ENCODE assay signal across 8 cellular contexts in genomic region chr2:190804182-190804795, GRCh38.
A peak's percentile ranks its signal among the peaks of the same experiment; 100 is the strongest.
DNase-seq lines count a peak whose midpoint lies in the region; ATAC-seq and TF ChIP-seq lines count a peak whose summit lies in the region.

No MANE protein-coding gene starts in this region.

- H3K27me3 Mint-ChIP-seq in MCF 10A (ENCODE audit: insufficient read depth, unreplicated experiment) (no peaks in the 10 kb centered on the region), mesothelial cell of epicardium (ENCODE audit: low read depth) (no peaks in the 10 kb centered on the region)

- peak; percentile 58 for TF ChIP-seq CTCF in BE2C (IDR thresholded peaks at IDR 0.05; ENCODE audit: low read depth, low read length)
- TF ChIP-seq CTCF in HEK293 (tag by site-specific recombination; IDR thresholded peaks at IDR 0.05): no peak
- TF ChIP-seq CTCF in MCF 10A (IDR thresholded peaks at IDR 0.05; ENCODE audit: unreplicated experiment): peak; percentile 62
- peak; percentile 86 for TF ChIP-seq CTCF in mesothelial cell of epicardium (IDR thresholded peaks at IDR 0.05; ENCODE audit: unreplicated experiment)

- DNase-seq in BE2C (no peak), MCF 10A (ENCODE audit: unreplicated experiment) (peak; percentile 34), mesothelial cell of epicardium (ENCODE audit: low spot score in 2 of 2, unreplicated experiment in 2 of 2) (no peak), 8988T (no peak), UCSD-AML1 (lab: John Stamatoyannopoulos, UW; ENCODE audit: unreplicated experiment) (no peak), NCI-H146 treated with DMSO at 0.1 percent for 48 hours (lab: John Stamatoyannopoulos, UW; ENCODE audit: unreplicated experiment) (no peak)

- H3K27ac Mint-ChIP-seq in MCF 10A (ENCODE audit: low read depth, unreplicated experiment): no peak overlapping the region
- H3K27ac Mint-ChIP-seq in mesothelial cell of epicardium: no peak overlapping the region

- POLR2A ChIA-PET in HEK293 (lab: Yijun Ruan, JAX): no interaction called here
- POLR2A ChIA-PET in MCF 10A (lab: Yijun Ruan, JAX): interaction anchor here (0.6 kb wide), 1 partner anchor 10 kb away, joined by 3 read pairs; no protein-coding TSS in a partner anchor

- H3K36me3 Mint-ChIP-seq in MCF 10A (ENCODE audit: insufficient read depth, unreplicated experiment): no peaks in the 10 kb centered on the region
- H3K36me3 Mint-ChIP-seq in mesothelial cell of epicardium: no peaks in the 10 kb centered on the region

- H3K4me3 Mint-ChIP-seq in MCF 10A (ENCODE audit: unreplicated experiment) (no peak overlapping the region), mesothelial cell of epicardium (no peak overlapping the region)

- H3K4me1 Mint-ChIP-seq in MCF 10A (ENCODE audit: insufficient read depth, unreplicated experiment): no peaks in the 10 kb centered on the region
- peaks cover 24% of the 10 kb centered on the region for H3K4me1 Mint-ChIP-seq in mesothelial cell of epicardium

- intact Hi-C loops in MCF 10A (cut with micrococcal nuclease): loop anchor here (1.0 to 5.0 kb wide), 3 partner anchors 287 to 715 kb away; no protein-coding TSS in a partner anchor

- BruUV-seq in MCF 10A (replicated peaks; lab: Mats Ljungman, UMichigan): no TSS peak

- H3K9me3 Mint-ChIP-seq in MCF 10A (ENCODE audit: unreplicated experiment) (no peaks in the 10 kb centered on the region), mesothelial cell of epicardium (no peaks in the 10 kb centered on the region)

- CTCF ChIA-PET in HEK293 (lab: Yijun Ruan, JAX) (interaction anchor here (0.6 to 3.3 kb wide), 6 partner anchors 16 to 1055 kb away, joined by 3 to 17 read pairs (median 4); no protein-coding TSS in a partner anchor), MCF 10A (lab: Yijun Ruan, JAX) (interaction anchor here (0.6 to 2.1 kb wide), 6 partner anchors 20 to 459 kb away, joined by 3 to 8 read pairs (median 3); no protein-coding TSS in a partner anchor)

- no peaks in the 10 kb centered on the region for H3K36me3 ChIP-seq in BE2C
- H3K36me3 ChIP-seq in HEK293 (ENCODE audit: control insufficient read depth in 2 of 2, insufficient read depth in 1 of 2, low read length in 2 of 2): no peaks in the 10 kb centered on the region

- H3K4me3 ChIP-seq in BE2C (ENCODE audit: low read depth, low read length) (no peak overlapping the region), HEK293 (ENCODE audit: low read depth, low read length) (no peak overlapping the region)

- ATAC-seq in HG02973 (IDR thresholded peaks at IDR 0.05; ENCODE audit: unreplicated experiment): no peak

- H3K9me3 ChIP-seq in BE2C (no peaks in the 10 kb centered on the region), HEK293 (ENCODE audit: control insufficient read depth, insufficient read depth, low read depth, low read length) (no peaks in the 10 kb centered on the region)

- H3K27ac ChIP-seq in HEK293 (ENCODE audit: extremely low read depth, low read depth, low read length): no peak overlapping the region

- H3K4me1 ChIP-seq in BE2C (peaks cover 39% of the 10 kb centered on the region), HEK293 (ENCODE audit: control insufficient read depth, insufficient read depth, low read length) (no peaks in the 10 kb centered on the region)

- no peaks in the 10 kb centered on the region for H3K27me3 ChIP-seq in BE2C

TF ChIP-seq in HEK293, 187 proteins besides CTCF, POLR2A, EP300 and RAD21:
- TF ChIP-seq ZNF654 (tag by site-specific recombination; IDR thresholded peaks at IDR 0.05; ENCODE audit: low read depth): peak; percentile 45
- no peak for TF ChIP-seq ZNF248 (tag by site-specific recombination; IDR thresholded peaks at IDR 0.05)
